ENCODE assay signal across 11 cellular contexts in the genomic region with DNA sequence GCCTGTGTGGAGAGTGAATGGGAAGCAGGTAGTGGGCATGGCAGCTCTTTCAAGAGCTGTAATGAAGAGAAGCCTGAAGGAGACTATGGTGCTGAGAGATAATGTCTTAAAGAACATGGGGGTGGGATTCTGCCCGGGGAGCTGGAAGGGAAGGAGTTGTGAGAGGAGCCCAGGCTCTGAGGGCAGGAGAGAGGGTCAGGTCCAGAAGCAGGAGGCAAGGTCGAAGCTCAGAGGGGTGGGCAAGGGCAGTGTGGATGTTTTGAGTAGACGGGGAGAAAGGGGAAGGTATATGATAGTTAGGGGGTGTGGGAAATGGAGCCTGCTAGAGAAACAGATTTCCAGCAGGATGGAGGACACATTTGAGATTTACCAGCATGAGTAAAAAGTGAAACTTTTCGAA. TPM values are rescaled to one million over a fixed set of nuclear protein-coding genes. Genes with fewer than 3 reads are reported as not detected.
DNase-seq lines count a peak whose midpoint lies in the region; ATAC-seq and TF ChIP-seq lines count a peak whose summit lies in the region.
"Had no signal": no experiment of that assay in that cellular context is flagged by ENCODE, and none has a peak within 500 bp of the region (broad histone marks: within the 10 kb centered on the region; RNA-seq: fewer than 3 reads in every experiment).

No MANE protein-coding gene starts in this region.

- H3K9me3 Mint-ChIP-seq in activated naive CD4-positive, alpha-beta T cell treated with anti-CD3 and anti-CD28 coated beads, Interleukin-2, amount 50 U/mL, for 24 hours: no peaks in the 10 kb centered on the region

- no peak overlapping the region for H3K27ac ChIP-seq in RWPE2 (ENCODE audit: poor library complexity, severe bottlenecking)
- H3K27ac ChIP-seq: Peyer's patch had no signal

- peak overlapping the region; percentile 93 for H3K4me2 ChIP-seq in skeletal muscle satellite cell (ENCODE audit: low read length)

- DNase-seq in activated naive CD4-positive, alpha-beta T cell (lab: John Stamatoyannopoulos, UW): no peak
- peak; percentile 14 for DNase-seq in RWPE2 (ENCODE audit: low spot score)
- peak; percentile 7 for DNase-seq in epidermal melanocyte (ENCODE audit: insufficient read length, low spot score)
- DNase-seq in cortex of kidney (lab: John Stamatoyannopoulos, UW): no peak
- DNase-seq: stimulated activated naive CD4-positive, alpha-beta T cell treated with Interleukin-2 at 50 U/mL for 16 hours had no signal

- H3K4me1 ChIP-seq in RWPE2 (ENCODE audit: insufficient read depth, poor library complexity, severe bottlenecking) (peaks cover 12% of the 10 kb centered on the region), skeletal muscle satellite cell (ENCODE audit: control insufficient read depth, insufficient read depth, low read length) (peaks cover 26% of the 10 kb centered on the region)

- H3K27ac Mint-ChIP-seq in activated naive CD4-positive, alpha-beta T cell treated with anti-CD3 and anti-CD28 coated beads, Interleukin-2, amount 50 U/mL, for 24 hours: peak overlapping the region; percentile 32

- no peak overlapping the region for H3K9ac ChIP-seq in skeletal muscle satellite cell (ENCODE audit: low read depth, low read length)

- H3K27me3 Mint-ChIP-seq in activated naive CD4-positive, alpha-beta T cell treated with anti-CD3 and anti-CD28 coated beads, Interleukin-2, amount 50 U/mL, for 24 hours: no peaks in the 10 kb centered on the region

- TF ChIP-seq CTCF in RWPE2 (IDR thresholded peaks at IDR 0.05; ENCODE audit: poor library complexity, severe bottlenecking): no peak

- no peak overlapping the region for H3K4me3 ChIP-seq in RWPE2 (ENCODE audit: severe bottlenecking)
- no peak overlapping the region for H3K4me3 ChIP-seq in skeletal muscle satellite cell (ENCODE audit: low read length)
- H3K4me3 ChIP-seq: Peyer's patch had no signal

- H3K4me1 Mint-ChIP-seq in activated naive CD4-positive, alpha-beta T cell treated with anti-CD3 and anti-CD28 coated beads, Interleukin-2, amount 50 U/mL, for 24 hours: peaks cover 33% of the 10 kb centered on the region

- no peaks in the 10 kb centered on the region for H3K27me3 ChIP-seq in RWPE2 (ENCODE audit: insufficient read depth, poor library complexity, severe bottlenecking)
- no peaks in the 10 kb centered on the region for H3K27me3 ChIP-seq in skeletal muscle satellite cell (ENCODE audit: control insufficient read depth, insufficient read depth, low read length)
- H3K27me3 ChIP-seq: Peyer's patch had no signal

- H3K36me3 Mint-ChIP-seq in activated naive CD4-positive, alpha-beta T cell treated with anti-CD3 and anti-CD28 coated beads, Interleukin-2, amount 50 U/mL, for 24 hours: no peaks in the 10 kb centered on the region

- H3K36me3 ChIP-seq in RWPE2 (ENCODE audit: low read depth) (peaks cover 21% of the 10 kb centered on the region), skeletal muscle satellite cell (ENCODE audit: insufficient read depth, low read length) (peaks cover 21% of the 10 kb centered on the region)

- H3K9me3 ChIP-seq in RWPE2 (ENCODE audit: severe bottlenecking): no peaks in the 10 kb centered on the region
- H3K9me3 ChIP-seq in skeletal muscle satellite cell (replicated peaks; ENCODE audit: low read length): no peaks in the 10 kb centered on the region
- H3K9me3 ChIP-seq: Peyer's patch had no signal

- H3K4me3 Mint-ChIP-seq in activated naive CD4-positive, alpha-beta T cell treated with anti-CD3 and anti-CD28 coated beads, Interleukin-2, amount 50 U/mL, for 24 hours: peak overlapping the region; percentile 94

- ATAC-seq in RWPE2 (ENCODE audit: low read depth) (no peak), HG02852 (IDR thresholded peaks at IDR 0.05; ENCODE audit: unreplicated experiment) (no peak), GM18909 (IDR thresholded peaks at IDR 0.05; ENCODE audit: poor library complexity, unreplicated experiment) (no peak)

RNA-seq across cellular contexts. Expression of gene CAPN10, which starts 2.1 kb away (rescaled TPM):
- total RNA-seq in skeletal muscle satellite cell (2012; rRNA removed): 13.4 and 15.7 TPM in 2 replicates

RNA-seq across cellular contexts. Expression of gene RNPEPL1, which starts 20.4 kb away (rescaled TPM):
- 9.6 and 12.5 TPM in 2 replicates for total RNA-seq in skeletal muscle satellite cell (2012; rRNA removed)

RNA-seq across cellular contexts. Expression of gene DUSP28, which starts 28.5 kb away (rescaled TPM):
- total RNA-seq in skeletal muscle satellite cell (2012; rRNA removed): 3.3 and 4.2 TPM in 2 replicates

RNA-seq across cellular contexts. Expression of gene ANKMY1, which starts 30.9 kb away (rescaled TPM):
- total RNA-seq in skeletal muscle satellite cell (2012; rRNA removed): 8.4 and 10.0 TPM in 2 replicates

RNA-seq across cellular contexts. Expression of gene GPR35, which starts 36.6 kb away (rescaled TPM):
- under 0.01 TPM in 1 of 2 replicates, not detected in the other for total RNA-seq in skeletal muscle satellite cell (2012; rRNA removed)
- total RNA-seq: H1 had no signal

Comparison
In these comparisons a context has a peak if more than half of its experiments do, and no peak if none do; other contexts are left out.
1. DNase-seq: peak in RWPE2 (single experiment) and epidermal melanocyte (single experiment); none in activated naive CD4-positive, alpha-beta T cell (0 of 4) and cortex of kidney (single experiment).